ENCODE assay signal across 1 cellular context in genomic region chr16:74448990-74449389, GRCh38.
A peak's percentile ranks its signal among the peaks of the same experiment; 100 is the strongest.
TF ChIP-seq lines count a peak whose summit lies in the region.

No MANE protein-coding gene starts in this region.

TF ChIP-seq in HCT116, 20 proteins besides CTCF, POLR2A, EP300 and RAD21 (continued from another document):
- no peak for TF ChIP-seq REST (IDR thresholded peaks at IDR 0.05; ENCODE audit: low read depth)
- TF ChIP-seq ZFX (IDR thresholded peaks at IDR 0.05), result 0 out of 2 replicates have a peak, but pooled peaks have one; percentile 6
- TF ChIP-seq MAX (IDR thresholded peaks at IDR 0.05), result 0 out of 2 replicates have a peak, but pooled peaks have one; percentile 31
- TF ChIP-seq FOSL1 (IDR thresholded peaks at IDR 0.05; ENCODE audit: low read depth), result peak; percentile 85
- peak; percentile 81 for TF ChIP-seq SP1 (IDR thresholded peaks at IDR 0.05; ENCODE audit: low read depth)
- TF ChIP-seq ZNF274 (IDR thresholded peaks at IDR 0.05; ENCODE audit: low read depth, low read length), result no peak
- TF ChIP-seq CEBPB (IDR thresholded peaks at IDR 0.05; ENCODE audit: low read depth), result no peak
- TF ChIP-seq ELF1 (IDR thresholded peaks at IDR 0.05; ENCODE audit: borderline replicate concordance, low read depth), result no peak
- TF ChIP-seq EZH2phosphoT487 (IDR thresholded peaks at IDR 0.05; ENCODE audit: borderline replicate concordance), result no peak
- no peak for TF ChIP-seq SIN3A (IDR thresholded peaks at IDR 0.05; ENCODE audit: low read depth)
